ENCODE assay signal across 12 cellular contexts in genomic region chr3:139319428-139320402, GRCh38. TPM values are rescaled to one million over a fixed set of nuclear protein-coding genes. Genes with fewer than 3 reads are reported as not detected.
DNase-seq lines count a peak whose midpoint lies in the region; ATAC-seq and TF ChIP-seq lines count a peak whose summit lies in the region.
"Had no signal": no experiment of that assay in that cellular context is flagged by ENCODE, and none has a peak within 500 bp of the region (broad histone marks: within the 10 kb centered on the region; RNA-seq: fewer than 3 reads in every experiment).

No MANE protein-coding gene starts in this region.

- TF ChIP-seq CTCF in heart left ventricle (IDR thresholded peaks at IDR 0.05) (peak in 7 of 12 donors; percentile 10 to 31 (median 22)), chondrocyte (IDR thresholded peaks at IDR 0.05) (peak; percentile 55)

- peaks cover 0 to 6% (median 0%) of the 10 kb centered on the region in 12 donors for H3K4me1 ChIP-seq in heart left ventricle

- in situ Hi-C loops in G401 (cut with HindIII; ENCODE audit: low sequenced_read_pairs) = loop anchor here (25.0 kb wide), 1 partner anchor 357 kb away; no protein-coding TSS in a partner anchor

- H3K27ac Mint-ChIP-seq in chondrocyte (ENCODE audit: unreplicated experiment) = no peak overlapping the region

- no peaks in the 10 kb centered on the region for H3K9me3 ChIP-seq in heart left ventricle

- peaks cover 41% of the 10 kb centered on the region for H3K27me3 Mint-ChIP-seq in chondrocyte (ENCODE audit: low read depth)

- no peaks in the 10 kb centered on the region for H3K9me3 Mint-ChIP-seq in chondrocyte (ENCODE audit: low read depth)

- TF ChIP-seq POLR2A in heart left ventricle (IDR thresholded peaks at IDR 0.05) = no peak

- ATAC-seq in heart left ventricle = no peak
- ATAC-seq in left ventricle myocardium superior = no peak
- no peak for ATAC-seq in GM18511 (IDR thresholded peaks at IDR 0.05; ENCODE audit: unreplicated experiment)
- no peak for ATAC-seq in GM19463 (IDR thresholded peaks at IDR 0.05; ENCODE audit: unreplicated experiment)

- H3K4me3 ChIP-seq in heart left ventricle = no peak overlapping the region
- H3K4me3 ChIP-seq: GM23248 had no signal

- H3K4me1 Mint-ChIP-seq in chondrocyte (ENCODE audit: low read depth) = no peaks in the 10 kb centered on the region

- no peaks in the 10 kb centered on the region for H3K36me3 Mint-ChIP-seq in chondrocyte (ENCODE audit: low read depth)

- no peak overlapping the region for H3K27ac ChIP-seq in heart left ventricle
- H3K27ac ChIP-seq: GM23248 had no signal

- 51 to 63% (median 58%) methylated on average over 10 of the region's 10 CpGs for WGBS in heart left ventricle, 4 donors

- no peak overlapping the region for H3K4me3 Mint-ChIP-seq in chondrocyte (ENCODE audit: unreplicated experiment)

- no peak for DNase-seq in heart left ventricle
- DNase-seq in left ventricle myocardium superior = no peak
- DNase-seq in NAMALWA (ENCODE audit: low spot score) = peak; percentile 44
- no peak for DNase-seq in chondrocyte (ENCODE audit: low spot score)
- DNase-seq in retina = peak; percentile 26
- no peak for DNase-seq in G401 (ENCODE audit: low spot score)
- DNase-seq: activated CD4-positive, alpha-beta T cell treated with anti-CD3 and anti-CD28 coated beads, Interleukin-2, amount 50 U/mL, for 1 hour; central memory CD4-positive, alpha-beta T cell; GM23248; NCI-H1417 treated with DMSO at 0.1 percent for 48 hours had no signal

- H3K27me3 ChIP-seq in heart left ventricle = peaks cover 0 to 22% (median 0%) of the 10 kb centered on the region in 9 donors

- intact Hi-C loops in heart left ventricle (cut with DNase I) = loop anchor here in 3 of 10 donors (5.0 to 10.0 kb wide), 3 partner anchors 115 to 725 kb away; partner anchors contain the start of gene CEP70 (in 1 of the 3)
- intact Hi-C loops in left ventricle myocardium superior (cut with micrococcal nuclease) = no loop called here

- no peaks in the 10 kb centered on the region for H3K36me3 ChIP-seq in heart left ventricle

RNA-seq across cellular contexts. Expression of gene MRPS22, which starts 24.1 kb away (rescaled TPM):
- total RNA-seq in heart left ventricle (10 to 100 TPM; 66.0 to 99.1 (median 74.1) TPM), left ventricle myocardium superior (87.3 TPM), chondrocyte (29.5 to 31.2 TPM (median 31.1 TPM) in 3 replicates)
- polyA plus RNA-seq in heart left ventricle = 100 to 1,000 TPM in 1 of 2 donors, 10 to 100 TPM in 1; 84.7 to 110 TPM
- 120 and 201 TPM in 2 replicates for total RNA-seq in G401 (2014; rRNA removed; shearing (Covaris generic))

Comparison
In these comparisons a context has a peak if more than half of its experiments do, and no peak if none do; other contexts are left out.
1. DNase-seq: peak in NAMALWA (single experiment) and retina (single experiment); none in heart left ventricle (0 of 5), left ventricle myocardium superior (single experiment), chondrocyte (single experiment) and G401 (single experiment).